In the genomic region with DNA sequence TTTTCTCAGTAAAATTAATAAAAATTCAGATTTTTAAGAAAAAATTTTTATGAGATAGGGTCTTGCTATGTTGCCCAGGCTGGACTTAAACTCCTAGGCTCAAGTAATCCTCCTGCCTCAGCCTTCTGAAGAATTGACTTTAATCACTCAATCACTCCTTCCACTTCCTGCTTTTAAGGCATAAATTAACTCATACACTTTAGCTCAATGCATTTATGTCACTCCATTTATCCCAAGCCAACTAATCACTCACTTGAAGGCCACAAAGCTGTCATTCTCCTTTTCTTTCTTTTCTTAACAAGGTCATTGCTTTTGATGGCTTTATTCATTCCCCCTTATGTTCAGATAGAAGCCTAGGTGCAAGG, we compare ENCODE assay signal across 8 cellular contexts. TPM values are rescaled to one million over a fixed set of nuclear protein-coding genes. Genes with fewer than 3 reads are reported as not detected.
DNase-seq lines count a peak whose midpoint lies in the region; ATAC-seq, FAIRE-seq and TF ChIP-seq lines count a peak whose summit lies in the region.

No MANE protein-coding gene starts in this region.

- FAIRE-seq in GM18507 (lab: Jason Lieb, UNC) = peak; percentile 21

- CTCF ChIA-PET in T-cell (lab: Charles Lee) = interaction anchor here (0.6 to 2.8 kb wide), 10 partner anchors 11 to 1575 kb away, joined by 3 to 20 read pairs (median 6); partner anchors contain the start of genes CFAP68 (in 1 of the 2) and PPP2R1B (in 1 of the 2)

- peaks cover 19% of the 10 kb centered on the region for H3K4me1 Mint-ChIP-seq in HFFc6 (ENCODE audit: low read depth)
- peaks cover 18 to 26% (median 22%) of the 10 kb centered on the region in 3 donors for H3K4me1 Mint-ChIP-seq in T-cell
- H3K4me1 Mint-ChIP-seq in glutamatergic neuron (ENCODE audit: low read depth, unreplicated experiment) = peaks cover 3% of the 10 kb centered on the region

- H3K9me3 Mint-ChIP-seq in HFFc6 (no peaks in the 10 kb centered on the region), T-cell (no peaks in the 10 kb centered on the region), glutamatergic neuron (ENCODE audit: unreplicated experiment) (no peaks in the 10 kb centered on the region)

- ATAC-seq in T-cell (replicated peaks in 1 of 4) = no peak
- ATAC-seq in stimulated activated naive CD8-positive, alpha-beta T cell treated with anti-CD3 and anti-CD28 coated beads, Interleukin-15, Interleukin-2, amounts not matched to agents 100 U/mL and 50 U/mL, for 24 hours = peak; percentile 3
- ATAC-seq in HG03565 (IDR thresholded peaks at IDR 0.05; ENCODE audit: unreplicated experiment) = no peak

- no peak for DNase-seq in GM18507 (ENCODE audit: extremely low spot score, insufficient read length, low read depth)
- DNase-seq in HFFc6 = no peak
- no peak for DNase-seq in T-cell
- DNase-seq in glutamatergic neuron = no peak
- no peak for DNase-seq in stimulated activated naive CD8-positive, alpha-beta T cell treated with anti-CD3 and anti-CD28 coated beads, Interleukin-15, Interleukin-2, amounts not matched to agents 100 U/mL and 50 U/mL, for 24 hours
- no peak for DNase-seq in SHP77 (lab: John Stamatoyannopoulos, UW)
- no peak for DNase-seq in central memory CD4-positive, alpha-beta T cell

- H3K4me3 Mint-ChIP-seq in HFFc6 (peak overlapping the region; percentile 99), T-cell (peak overlapping the region; percentile 90 to 94 (median 91)), glutamatergic neuron (ENCODE audit: unreplicated experiment) (peak overlapping the region; percentile 95)

- H3K27me3 Mint-ChIP-seq in HFFc6 (ENCODE audit: insufficient read depth) (no peaks in the 10 kb centered on the region), T-cell (no peaks in the 10 kb centered on the region), glutamatergic neuron (ENCODE audit: unreplicated experiment) (peaks cover 8% of the 10 kb centered on the region)

- H3K36me3 Mint-ChIP-seq in HFFc6 (ENCODE audit: low read depth) = peaks cover 21% of the 10 kb centered on the region; the same call in 1 of the 2 replicates
- peaks cover 34% of the 10 kb centered on the region for H3K36me3 Mint-ChIP-seq in T-cell
- no peaks in the 10 kb centered on the region for H3K36me3 Mint-ChIP-seq in glutamatergic neuron (ENCODE audit: unreplicated experiment)

- TF ChIP-seq CTCF in HFFc6 (IDR thresholded peaks at IDR 0.05) (no peak), glutamatergic neuron (IDR thresholded peaks at IDR 0.05; ENCODE audit: partially characterized antibody, unreplicated experiment) (no peak)

- POLR2A ChIA-PET in T-cell (lab: Charles Lee) = interaction anchor here (0.6 to 1.2 kb wide), 4 partner anchors 67 to 204 kb away, joined by 3 to 16 read pairs (median 12); partner anchors contain the start of gene DIXDC1 (in 1 of the 2)

- peak overlapping the region; percentile 96 for H3K27ac Mint-ChIP-seq in HFFc6
- H3K27ac Mint-ChIP-seq in T-cell = peak overlapping the region; percentile 85 to 89
- H3K27ac Mint-ChIP-seq in glutamatergic neuron (ENCODE audit: unreplicated experiment) = peak overlapping the region; percentile 85

RNA-seq across cellular contexts. Expression of gene ALG9, which starts 0.9 kb away (rescaled TPM):
- 10 to 100 TPM; 31.1 to 44.2 (median 36.5) TPM for total RNA-seq in HFFc6 (2021; fragmentation: NEBNext Ultra II Directional; extraction: Animal tissue kit (Norgen Biotek cat#: 25700))
- total RNA-seq in T-cell (10 to 100 TPM; 20.0 to 25.6 (median 24.0) TPM), glutamatergic neuron (ENCODE audit: unreplicated experiment) (69.4 TPM)

RNA-seq across cellular contexts. Expression of gene FDXACB1, which starts 8.5 kb away (rescaled TPM):
- total RNA-seq in HFFc6 (2021; fragmentation: NEBNext Ultra II Directional; extraction: Animal tissue kit (Norgen Biotek cat#: 25700)) = 1 to 10 TPM; 1.4 to 2.4 (median 2.0) TPM
- total RNA-seq in T-cell (1 to 10 TPM; 3.8 to 6.0 (median 4.3) TPM), glutamatergic neuron (ENCODE audit: unreplicated experiment) (1.6 TPM)

RNA-seq across cellular contexts. Expression of gene CFAP68, which starts 8.8 kb away (rescaled TPM):
- 10 to 100 TPM; 10.3 to 15.6 (median 12.5) TPM for total RNA-seq in HFFc6 (2021; fragmentation: NEBNext Ultra II Directional; extraction: Animal tissue kit (Norgen Biotek cat#: 25700))
- total RNA-seq in T-cell = 10 to 100 TPM; 12.0 to 18.6 (median 16.7) TPM
- total RNA-seq in glutamatergic neuron (ENCODE audit: unreplicated experiment) = 21.7 TPM

RNA-seq across cellular contexts. Expression of gene CRYAB, which starts 41.1 kb away (rescaled TPM):
- 100 to 1,000 TPM in 4 of 6 experiments, 10 to 100 TPM in 2; 49.6 to 125 (median 103) TPM for total RNA-seq in HFFc6 (2021; fragmentation: NEBNext Ultra II Directional; extraction: Animal tissue kit (Norgen Biotek cat#: 25700))
- total RNA-seq in T-cell (under 1 TPM in 2 of 5 donors, not detected in 3; 0.38 to 0.49 TPM), glutamatergic neuron (ENCODE audit: unreplicated experiment) (0.64 TPM)

RNA-seq across cellular contexts. Expression of gene HSPB2, which starts 42.0 kb away (rescaled TPM):
- 1 to 10 TPM; 1.7 to 7.8 (median 5.4) TPM for total RNA-seq in HFFc6 (2021; fragmentation: NEBNext Ultra II Directional; extraction: Animal tissue kit (Norgen Biotek cat#: 25700))
- total RNA-seq in T-cell (not detected), glutamatergic neuron (ENCODE audit: unreplicated experiment) (1.4 TPM)
